ENCODE assay signal across 10 cellular contexts in the genomic region with DNA sequence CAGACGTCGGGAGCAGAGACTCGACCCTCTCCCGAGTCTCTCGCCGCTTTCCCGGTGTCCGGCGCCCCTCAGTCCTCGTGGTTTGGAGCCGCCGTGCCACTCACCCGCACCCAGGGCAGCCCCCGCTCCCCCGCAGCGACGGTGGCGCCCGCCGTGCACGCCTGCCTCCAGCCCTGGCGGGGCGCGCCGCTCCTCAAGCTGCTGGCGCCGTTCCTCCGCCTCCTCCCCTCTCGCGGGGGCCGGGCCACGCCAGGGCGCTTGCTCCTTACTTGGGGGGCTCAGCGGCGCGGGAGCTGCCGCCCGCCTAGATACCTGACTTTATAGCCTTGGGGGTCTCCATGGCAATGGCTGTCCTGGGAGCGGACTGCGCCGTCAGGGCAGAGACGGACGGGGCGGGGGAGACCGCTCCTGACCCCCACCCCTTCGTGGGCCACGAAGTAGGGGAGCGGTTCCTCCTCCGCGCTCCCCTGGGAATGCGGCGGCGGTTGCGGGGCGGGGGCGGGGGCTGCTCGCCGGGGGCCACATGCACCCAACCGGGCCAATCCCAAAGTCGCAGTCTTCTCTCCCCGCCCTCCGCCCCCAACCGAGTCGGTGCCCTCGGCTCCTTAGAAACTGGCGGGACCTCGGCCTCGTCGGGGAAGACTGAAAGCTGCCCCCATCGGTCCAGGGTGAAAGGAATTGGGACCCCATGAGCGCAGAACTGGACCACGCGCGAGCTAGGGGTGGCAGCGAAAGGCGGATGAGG. TPM values are rescaled to one million over a fixed set of nuclear protein-coding genes. Genes with fewer than 3 reads are reported as not detected.
DNase-seq lines count a peak whose midpoint lies in the region; ATAC-seq and TF ChIP-seq lines count a peak whose summit lies in the region.
"Had no signal": no experiment of that assay in that cellular context is flagged by ENCODE, and none has a peak within 500 bp of the region (broad histone marks: within the 10 kb centered on the region; RNA-seq: fewer than 3 reads in every experiment).

ANKRD63 (minus strand) TSS at position 195 of the 745 bp plus-strand sequence. CDS start 478 bp downstream, outside the sequence.

- no peaks in the 10 kb centered on the region for H3K27me3 ChIP-seq in Caco-2 (replicated peaks; ENCODE audit: control insufficient read depth, insufficient read depth, low read length)
- no peaks in the 10 kb centered on the region for H3K27me3 ChIP-seq in HL-60 (ENCODE audit: insufficient read depth, poor library complexity, severe bottlenecking)
- peaks cover 2 to 11% of the 10 kb centered on the region in 2 donors for H3K27me3 ChIP-seq in esophagus (ENCODE audit: control insufficient read depth in 1 of 2, insufficient read depth in 2 of 2, low read length in 2 of 2)

- TF ChIP-seq CTCF in Caco-2 (IDR thresholded peaks at IDR 0.05; ENCODE audit: insufficient read depth in 1 of 2, low read depth in 1 of 2, low read length in 1 of 2, severe bottlenecking in 1 of 2, unreplicated experiment in 1 of 2) (no peak), HL-60 (IDR thresholded peaks at IDR 0.05; ENCODE audit: insufficient read depth, low read length) (no peak), osteocyte (IDR thresholded peaks at IDR 0.05) (no peak)

- H3K4me3 Mint-ChIP-seq in Caco-2 (ENCODE audit: unreplicated experiment) (peak within 1 kb of the TSS; percentile 72), osteocyte (ENCODE audit: unreplicated experiment) (peak within 1 kb of the TSS; percentile 65)
- H3K4me3 Mint-ChIP-seq: neural crest cell had no signal

- no peak within 1 kb of the TSS for H3K27ac Mint-ChIP-seq in Caco-2 (ENCODE audit: unreplicated experiment)
- H3K27ac Mint-ChIP-seq in osteocyte (ENCODE audit: unreplicated experiment): no peak within 1 kb of the TSS

- no peaks in the 10 kb centered on the region for H3K27me3 Mint-ChIP-seq in Caco-2 (ENCODE audit: insufficient read depth, unreplicated experiment)
- peaks cover 34% of the 10 kb centered on the region for H3K27me3 Mint-ChIP-seq in osteocyte (ENCODE audit: unreplicated experiment)

- intact Hi-C loops in Caco-2 (cut with micrococcal nuclease; ENCODE audit: unreplicated experiment): loop anchor here (1.0 kb wide), 1 partner anchor 139 kb away; no protein-coding TSS in a partner anchor

- no peaks in the 10 kb centered on the region for H3K36me3 Mint-ChIP-seq in Caco-2 (ENCODE audit: insufficient read depth, unreplicated experiment)
- H3K36me3 Mint-ChIP-seq in osteocyte (ENCODE audit: unreplicated experiment): no peaks in the 10 kb centered on the region

- no peaks in the 10 kb centered on the region for H3K9me3 Mint-ChIP-seq in Caco-2 (ENCODE audit: unreplicated experiment)
- no peaks in the 10 kb centered on the region for H3K9me3 Mint-ChIP-seq in osteocyte (ENCODE audit: unreplicated experiment)
- H3K9me3 Mint-ChIP-seq: neural crest cell had no signal

- no peak for ATAC-seq in HG03460 (IDR thresholded peaks at IDR 0.05; ENCODE audit: unreplicated experiment)
- no peak for ATAC-seq in GM21619 (IDR thresholded peaks at IDR 0.05; ENCODE audit: unreplicated experiment)

- DNase-seq in Caco-2: no peak
- peak in 1 of 2 experiments; percentile 29 for DNase-seq in HL-60 (ENCODE audit: low read depth in 1 of 2, low spot score in 1 of 2)
- DNase-seq in activated CD4-positive, alpha-beta T cell treated with anti-CD3 and anti-CD28 coated beads, Interleukin-2, amount 50 U/mL, for 24 hours (ENCODE audit: low read depth in 1 of 2, low spot score in 1 of 2): peak; percentile 17 to 20
- DNase-seq in osteocyte (ENCODE audit: extremely low spot score, unreplicated experiment): no peak
- DNase-seq in islet precursor cell: no peak

- no TSS peak for BruUV-seq in Caco-2 (replicated peaks; lab: Mats Ljungman, UMichigan)

- H3K36me3 ChIP-seq in Caco-2 (ENCODE audit: control insufficient read depth, insufficient read depth, low read length) (no peaks in the 10 kb centered on the region), esophagus (ENCODE audit: control insufficient read depth in 2 of 2, insufficient read depth in 2 of 2, low read length in 1 of 2) (no peaks in the 10 kb centered on the region)

- no peaks in the 10 kb centered on the region for H3K4me1 Mint-ChIP-seq in Caco-2 (ENCODE audit: low read depth, unreplicated experiment)
- peaks cover 33% of the 10 kb centered on the region for H3K4me1 Mint-ChIP-seq in osteocyte (ENCODE audit: unreplicated experiment)

- no peaks in the 10 kb centered on the region for H3K9me3 ChIP-seq in Caco-2
- H3K9me3 ChIP-seq in esophagus (ENCODE audit: control insufficient read depth in 2 of 2, insufficient read depth in 1 of 2, low read depth in 1 of 2, low read length in 1 of 2): no peaks in the 10 kb centered on the region

- CTCF ChIA-PET in Caco-2 (lab: Charles Lee): interaction anchor here (0.6 to 2.2 kb wide), 3 partner anchors 8 to 44 kb away, joined by 3 to 21 read pairs (median 4); no protein-coding TSS in a partner anchor

- H3K27ac ChIP-seq in HL-60 (replicated peaks): no peak within 1 kb of the TSS
- H3K27ac ChIP-seq in esophagus (ENCODE audit: low read depth in 2 of 2, low read length in 1 of 2): no peak within 1 kb of the TSS

- H3K4me1 ChIP-seq in Caco-2 (no peaks in the 10 kb centered on the region; the same call in 1 of the 2 replicates), esophagus (ENCODE audit: control insufficient read depth in 2 of 2, insufficient read depth in 2 of 2, low read length in 1 of 2) (peaks cover 13 to 21% of the 10 kb centered on the region in 2 donors)

- POLR2A ChIA-PET in Caco-2 (lab: Charles Lee): no interaction called here

- WGBS in esophagus, 2 donors: 2 to 3% methylated on average over 73 to 76 of the region's 76 CpGs

- peak within 1 kb of the TSS; percentile 63 for H3K4me3 ChIP-seq in Caco-2 (ENCODE audit: low read depth, low read length)
- peak within 1 kb of the TSS; percentile 61 for H3K4me3 ChIP-seq in HL-60 (replicated peaks; ENCODE audit: insufficient read depth, low read length)
- H3K4me3 ChIP-seq in esophagus (ENCODE audit: low read depth in 1 of 2, low read length in 2 of 2): peak within 1 kb of the TSS; percentile 38 to 43

RNA-seq across cellular contexts. Expression of gene ANKRD63, which starts in this region (rescaled TPM):
- 0.28 and 0.79 TPM in 2 replicates for total RNA-seq in Caco-2 (2022)
- polyA plus RNA-seq in esophagus: not detected
- 0.30 and 0.42 TPM in 2 replicates for total RNA-seq in osteocyte
- total RNA-seq: HT1080, neural crest cell had no signal

Comparison
In these comparisons a context has a peak if more than half of its experiments do, and no peak if none do; other contexts are left out.
1. DNase-seq: peak in activated CD4-positive, alpha-beta T cell treated with anti-CD3 and anti-CD28 coated beads, Interleukin-2, amount 50 U/mL, for 24 hours (2 of 2); none in Caco-2 (0 of 2), osteocyte (single experiment) and islet precursor cell (single experiment).
2. Peak in every context shown above with its lines, with median percentiles within 50 percentile points of each other: H3K4me3 ChIP-seq.